9 cellular contexts compared by ENCODE assay signal in genomic region chr4:73458184-73459047, GRCh38. TPM values are rescaled to one million over a fixed set of nuclear protein-coding genes. Genes with fewer than 3 reads are reported as not detected.
"Had no signal": no experiment of that assay in that cellular context is flagged by ENCODE, and none has a peak within 500 bp of the region (broad histone marks: within the 10 kb centered on the region; RNA-seq: fewer than 3 reads in every experiment).

No MANE protein-coding gene starts in this region.

- FAIRE-seq: H54, HTR-8/SVneo had no signal

- H3K27ac ChIP-seq: GM23248 had no signal

- DNase-seq: GM23248, GOT3, H9, HCEC 1CT, KG1 had no signal

- H3K9ac ChIP-seq: GM23248 had no signal

- H3K4me3 ChIP-seq: GM23248 had no signal

- H2AFZ ChIP-seq: GM23248 had no signal

RNA-seq across cellular contexts. Expression of gene AFP, which starts 22.4 kb away (rescaled TPM):
- total RNA-seq: GM23248, HT-29 had no signal
- polyA plus RNA-seq: IgD-negative memory B cell had no signal

RNA-seq across cellular contexts. Expression of gene AFM, which starts 23.1 kb away (rescaled TPM):
- total RNA-seq: GM23248, H9, HT-29 had no signal
- polyA plus RNA-seq: GM23248, IgD-negative memory B cell had no signal

RNA-seq across cellular contexts. Expression of gene ALB, which starts 54.3 kb away (rescaled TPM):
- total RNA-seq: GM23248, H9, HT-29 had no signal
- polyA plus RNA-seq: GM23248, IgD-negative memory B cell had no signal
